In genomic region chr9:131419029-131419614, GRCh38 we compare ENCODE assay signal across 1 cellular context.
TF ChIP-seq lines count a peak whose summit lies in the region.

No MANE protein-coding gene starts in this region.

TF ChIP-seq in H1, 55 proteins besides CTCF, POLR2A, EP300 and RAD21 (continued from another document):
- no peak for TF ChIP-seq SAP30 (IDR thresholded peaks at IDR 0.05; ENCODE audit: insufficient read depth, insufficient replicate concordance, low read length)
- no peak for TF ChIP-seq CTBP2 (IDR thresholded peaks at IDR 0.05; ENCODE audit: borderline replicate concordance, insufficient read depth, insufficient read length, low read length)
- TF ChIP-seq CHD7 (IDR thresholded peaks at IDR 0.05; ENCODE audit: insufficient replicate concordance, low read length), result no peak
- no peak for TF ChIP-seq FOSL1 (IDR thresholded peaks at IDR 0.05; ENCODE audit: insufficient read depth, low read depth, low read length)
- no peak for TF ChIP-seq SUZ12 (IDR thresholded peaks at IDR 0.05; ENCODE audit: low read length)
- no peak for TF ChIP-seq RNF2 (IDR thresholded peaks at IDR 0.05; ENCODE audit: borderline replicate concordance, low read depth, low read length, missing control alignments, poor library complexity, severe bottlenecking)
- no peak for TF ChIP-seq ATF2 (IDR thresholded peaks at IDR 0.05; ENCODE audit: low read length)
- no peak for TF ChIP-seq NRF1 (IDR thresholded peaks at IDR 0.05; ENCODE audit: low read depth, low read length)
- no peak for TF ChIP-seq SIRT6 (IDR thresholded peaks at IDR 0.05; ENCODE audit: low read length)
- no peak for TF ChIP-seq SP2 (IDR thresholded peaks at IDR 0.05; ENCODE audit: low read length)
- TF ChIP-seq TCF12 (IDR thresholded peaks at IDR 0.05; ENCODE audit: low read depth, low read length), result no peak
- no peak for TF ChIP-seq GTF2F1 (IDR thresholded peaks at IDR 0.05; ENCODE audit: borderline replicate concordance, low read depth, low read length)
